Comparison of ENCODE assay signal across 12 cellular contexts in genomic region chrX:12469296-12469695, GRCh38.
"Had no signal": no experiment of that assay in that cellular context is flagged by ENCODE, and none has a peak within 500 bp of the region (broad histone marks: within the 10 kb centered on the region; RNA-seq: fewer than 3 reads in every experiment).

No MANE protein-coding gene starts in this region.

- H3K4me3 ChIP-seq: ascending aorta, esophagus squamous epithelium, heart left ventricle, lower lobe of right lung, psoas muscle, right lobe of liver, spleen had no signal

- DNase-seq: activated CD4-positive, alpha-beta T cell treated with anti-CD3 and anti-CD28 coated beads, Interleukin-2, amount 50 U/mL, for 4 hours; activated naive CD4-positive, alpha-beta T cell treated with anti-CD3 and anti-CD28 coated beads for 36 hours; activated naive CD8-positive, alpha-beta T cell treated with anti-CD3 and anti-CD28 coated beads, Interleukin-2, amount 50 U/mL, for 24 hours; esophagus squamous epithelium; heart left ventricle; left cardiac atrium; lower lobe of right lung; psoas muscle; right lobe of liver; spleen; stimulated activated naive CD8-positive, alpha-beta T cell treated with anti-CD3 and anti-CD28 coated beads, Interleukin-15, amount 100 ng/mL, for 72 hours had no signal

- H3K36me3 ChIP-seq: ascending aorta, esophagus squamous epithelium, heart left ventricle, lower lobe of right lung, right lobe of liver, spleen had no signal

- H3K9me3 ChIP-seq: ascending aorta, esophagus squamous epithelium, heart left ventricle, lower lobe of right lung, psoas muscle, right lobe of liver, spleen had no signal

- H3K4me1 ChIP-seq: ascending aorta, esophagus squamous epithelium, heart left ventricle, lower lobe of right lung, psoas muscle, right lobe of liver, spleen had no signal

- H3K27ac ChIP-seq: ascending aorta, esophagus squamous epithelium, heart left ventricle, lower lobe of right lung, psoas muscle, right lobe of liver, spleen had no signal
